ENCODE assay signal across 22 cellular contexts in the genomic region with DNA sequence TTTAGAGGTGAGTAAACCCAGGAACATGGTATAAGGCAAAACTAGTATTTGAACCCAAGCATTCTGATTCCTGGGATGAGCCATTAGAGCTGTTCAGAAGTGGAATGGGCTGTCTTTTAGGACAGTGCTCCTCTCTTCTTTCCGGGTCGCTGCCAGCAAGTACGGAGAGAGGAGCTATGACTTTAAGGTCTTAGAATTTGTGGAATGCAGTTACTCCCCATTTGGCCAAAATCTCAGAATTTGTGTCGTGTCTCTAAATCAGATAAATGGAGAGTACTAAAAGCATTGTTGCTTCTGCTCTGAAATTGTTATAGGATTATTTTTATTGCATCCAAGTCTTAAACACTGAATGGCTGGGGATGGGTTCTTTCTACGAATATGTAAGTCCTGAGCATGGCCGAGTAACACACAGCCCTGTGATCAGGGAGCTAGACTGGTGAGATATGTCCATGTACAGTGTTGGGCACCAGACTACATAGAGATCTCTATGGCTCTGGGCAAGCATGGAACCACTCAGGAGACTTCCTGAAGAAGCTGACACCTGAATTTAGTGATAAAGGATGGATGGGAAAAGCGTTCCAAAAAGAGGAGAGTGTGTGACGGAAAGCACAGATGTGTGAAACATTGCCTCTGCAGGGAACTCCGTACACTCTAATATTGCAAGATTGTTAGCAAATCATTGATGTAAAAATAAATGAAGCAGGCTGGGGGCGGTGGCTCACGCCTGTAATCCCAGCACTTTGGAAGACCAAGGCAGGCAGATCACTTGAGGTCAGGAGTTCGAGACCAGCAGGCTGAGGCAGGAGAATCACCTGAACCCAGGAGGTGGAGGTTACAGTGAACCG.
DNase-seq lines count a peak whose midpoint lies in the region; ATAC-seq and TF ChIP-seq lines count a peak whose summit lies in the region.
"Had no signal": no experiment of that assay in that cellular context is flagged by ENCODE, and none has a peak within 500 bp of the region (broad histone marks: within the 10 kb centered on the region; RNA-seq: fewer than 3 reads in every experiment).

No MANE protein-coding gene starts in this region.

- no peak overlapping the region for H2BK15ac ChIP-seq in mesenchymal stem cell (ENCODE audit: low read depth, poor library complexity, severe bottlenecking)

- peak; percentile 54 for DNase-seq in HCEC 1CT
- DNase-seq in cardiac fibroblast (ENCODE audit: low read depth in 2 of 2) = peak; percentile 63 to 81
- no peak for DNase-seq in mesenchymal stem cell
- DNase-seq in type B pancreatic cell (ENCODE audit: extremely low spot score, unreplicated experiment) = no peak
- DNase-seq in SW 1271 (lab: John Stamatoyannopoulos, UW) = no peak
- DNase-seq in esophagus squamous epithelium (lab: John Stamatoyannopoulos, UW) = no peak
- DNase-seq in NCI-H1694 treated with DMSO at 0.1 percent for 48 hours (lab: John Stamatoyannopoulos, UW) = no peak
- DNase-seq: activated CD4-positive, alpha-beta T cell treated with anti-CD3 and anti-CD28 coated beads, Interleukin-2, amount 50 U/mL, for 48 hours; activated T-cell treated with anti-CD3 and anti-CD28 coated beads, Interleukin-2, amount 50 U/mL, for 48 hours; hypothalamus; left cardiac atrium; NCI-H1694; NCI-H345; pancreas; stimulated activated CD4-positive, alpha-beta T cell treated with anti-CD3 and anti-CD28 coated beads, Interleukin-4, amount 100 ng/mL, for 24 hours; stimulated activated CD8-positive, alpha-beta memory T cell treated with anti-CD3 and anti-CD28 coated beads, Interleukin-4, amount 100 ng/mL, for 48 hours; T-cell had no signal

- H3K4me1 ChIP-seq in mesenchymal stem cell (ENCODE audit: control insufficient read depth, insufficient read depth, low read depth, low read length) (peaks cover 2% of the 10 kb centered on the region), esophagus squamous epithelium (no peaks in the 10 kb centered on the region)
- H3K4me1 ChIP-seq: pancreas had no signal

- H3K4me1 Mint-ChIP-seq in type B pancreatic cell (ENCODE audit: unreplicated experiment) = peaks cover 4% of the 10 kb centered on the region

- peak overlapping the region; percentile 73 for H3K9ac ChIP-seq in mesenchymal stem cell (ENCODE audit: low read length)

- no peaks in the 10 kb centered on the region for H3K27me3 Mint-ChIP-seq in type B pancreatic cell

- peaks cover 27% of the 10 kb centered on the region for H3K79me1 ChIP-seq in mesenchymal stem cell (replicated peaks; ENCODE audit: low read length, poor library complexity, severe bottlenecking)

- no peak overlapping the region for H3K14ac ChIP-seq in mesenchymal stem cell (ENCODE audit: low read length in 2 of 2)

- peaks cover 4% of the 10 kb centered on the region for H3K9me3 Mint-ChIP-seq in type B pancreatic cell
- H3K9me3 Mint-ChIP-seq: T-cell had no signal

- H2BK5ac ChIP-seq in mesenchymal stem cell (ENCODE audit: low read depth, low read length, poor library complexity, severe bottlenecking) = no peak overlapping the region

- H2BK12ac ChIP-seq in mesenchymal stem cell (ENCODE audit: low read length in 2 of 2) = peak overlapping the region in 1 of 2 experiments; percentile 73

- H4K8ac ChIP-seq in mesenchymal stem cell (ENCODE audit: low read length) = no peak overlapping the region

- peaks cover 3% of the 10 kb centered on the region for H3K36me3 Mint-ChIP-seq in type B pancreatic cell
- H3K36me3 Mint-ChIP-seq: activated naive CD8-positive, alpha-beta T cell; T-cell had no signal

- H3K36me3 ChIP-seq in mesenchymal stem cell (ENCODE audit: control insufficient read depth in 1 of 2, insufficient read depth in 2 of 2, low read depth in 1 of 2, low read length in 2 of 2) (peaks cover 6 to 42% of the 10 kb centered on the region in 2 experiments), esophagus squamous epithelium (no peaks in the 10 kb centered on the region)
- H3K36me3 ChIP-seq: pancreas had no signal

- no peak overlapping the region for H2BK120ac ChIP-seq in mesenchymal stem cell (ENCODE audit: low read depth, low read length)

- H4K91ac ChIP-seq in mesenchymal stem cell (ENCODE audit: low read length) = no peak overlapping the region

- H3K18ac ChIP-seq in mesenchymal stem cell (ENCODE audit: low read depth in 1 of 2, low read length in 2 of 2) = no peak overlapping the region

- H3K23ac ChIP-seq in mesenchymal stem cell (ENCODE audit: low read length in 2 of 2) = no peak overlapping the region

- no peak overlapping the region for H3K4me2 ChIP-seq in mesenchymal stem cell (ENCODE audit: low read length, poor library complexity, severe bottlenecking)

- no peak for TF ChIP-seq POLR2A in esophagus squamous epithelium (IDR thresholded peaks at IDR 0.05)

- intact Hi-C loops in esophagus squamous epithelium (cut with DNase I) = no loop called here

- TF ChIP-seq CTCF in cardiac fibroblast (IDR thresholded peaks at IDR 0.05; ENCODE audit: low read depth, low read length) = no peak
- no peak for TF ChIP-seq CTCF in type B pancreatic cell (conservative IDR thresholded peaks at IDR 0.05)
- TF ChIP-seq CTCF in esophagus squamous epithelium (IDR thresholded peaks at IDR 0.05) = no peak

- peak overlapping the region; percentile 17 for H3K27ac Mint-ChIP-seq in type B pancreatic cell
- H3K27ac Mint-ChIP-seq: activated naive CD8-positive, alpha-beta T cell; T-cell had no signal

- no peak overlapping the region for H3K4me3 Mint-ChIP-seq in type B pancreatic cell
- H3K4me3 Mint-ChIP-seq: activated naive CD8-positive, alpha-beta T cell; T-cell had no signal

- no peak overlapping the region for H3K4me3 ChIP-seq in cardiac fibroblast (replicated peaks in 1 of 2; ENCODE audit: low read depth in 2 of 2, low read length in 2 of 2)
- H3K4me3 ChIP-seq in mesenchymal stem cell (ENCODE audit: insufficient read depth in 1 of 2, low read depth in 1 of 2, low read length in 2 of 2) = peak overlapping the region in 1 of 2 experiments; percentile 46
- H3K4me3 ChIP-seq in esophagus squamous epithelium = no peak overlapping the region
- H3K4me3 ChIP-seq: pancreas, skin epidermis had no signal

- no peaks in the 10 kb centered on the region for H3K9me3 ChIP-seq in mesenchymal stem cell (ENCODE audit: control insufficient read depth, low read length)
- no peaks in the 10 kb centered on the region for H3K9me3 ChIP-seq in esophagus squamous epithelium
- H3K9me3 ChIP-seq: pancreas had no signal

- no peak overlapping the region for H2AFZ ChIP-seq in mesenchymal stem cell (ENCODE audit: low read depth, low read length)

- H3K27ac ChIP-seq in mesenchymal stem cell (ENCODE audit: low read length, poor library complexity, severe bottlenecking) = peak overlapping the region; percentile 71
- no peak overlapping the region for H3K27ac ChIP-seq in esophagus squamous epithelium
- H3K27ac ChIP-seq: C4-2B, pancreas, skin epidermis, VCaP had no signal

- H3K27me3 ChIP-seq in mesenchymal stem cell (ENCODE audit: control insufficient read depth in 1 of 2, insufficient read depth in 1 of 2, low read length in 2 of 2) (no peaks in the 10 kb centered on the region), esophagus squamous epithelium (no peaks in the 10 kb centered on the region)
- H3K27me3 ChIP-seq: pancreas had no signal

- no peak overlapping the region for H3K4ac ChIP-seq in mesenchymal stem cell (ENCODE audit: low read depth in 1 of 2, low read length in 2 of 2)

- ATAC-seq in GM19328 (IDR thresholded peaks at IDR 0.05; ENCODE audit: unreplicated experiment) = no peak
- ATAC-seq: left cardiac atrium, T-cell had no signal

- peak overlapping the region; percentile 50 for H2AK5ac ChIP-seq in mesenchymal stem cell (ENCODE audit: low read length, severe bottlenecking)

- 73% methylated on average over 12 of the region's 13 CpGs for WGBS in mesenchymal stem cell
- WGBS in esophagus squamous epithelium, 2 donors = 72 to 88% methylated on average over 11 to 13 of the region's 13 CpGs

Comparison
In these comparisons a context has a peak if more than half of its experiments do, and no peak if none do; other contexts are left out.
1. DNase-seq: peak in HCEC 1CT (single experiment) and cardiac fibroblast (2 of 2); none in mesenchymal stem cell (single experiment), type B pancreatic cell (single experiment), SW 1271 (0 of 2), esophagus squamous epithelium (single experiment) and NCI-H1694 treated with DMSO at 0.1 percent for 48 hours (single experiment).